Comparison of ENCODE assay signal across 16 cellular contexts in the genomic region with DNA sequence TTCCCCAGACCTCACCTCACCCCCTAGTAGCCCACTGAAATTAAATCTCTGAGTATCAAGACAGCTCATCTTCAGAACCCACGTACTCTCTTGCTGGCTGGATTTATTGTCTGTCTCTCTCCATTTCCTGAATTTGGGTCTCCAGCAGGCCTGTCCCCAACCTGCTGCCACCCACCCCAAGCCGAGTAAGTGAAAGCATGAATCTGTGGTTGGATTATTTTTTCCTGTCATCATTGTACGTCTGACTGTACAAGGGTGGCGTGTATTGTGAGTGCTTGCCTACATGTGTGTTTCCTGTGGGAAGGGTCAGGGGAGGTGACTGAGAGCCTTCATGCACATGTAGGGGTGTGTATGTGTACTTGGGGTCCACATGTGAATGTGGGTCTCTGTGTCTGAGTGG. TPM values are rescaled to one million over a fixed set of nuclear protein-coding genes. Genes with fewer than 3 reads are reported as not detected.
DNase-seq lines count a peak whose midpoint lies in the region; ATAC-seq and TF ChIP-seq lines count a peak whose summit lies in the region.
"Had no signal": no experiment of that assay in that cellular context is flagged by ENCODE, and none has a peak within 500 bp of the region (broad histone marks: within the 10 kb centered on the region; RNA-seq: fewer than 3 reads in every experiment).

No MANE protein-coding gene starts in this region.

- H3K36me3 Mint-ChIP-seq in immature natural killer cell: no peaks in the 10 kb centered on the region

- H3K27ac Mint-ChIP-seq in immature natural killer cell: peak overlapping the region in 3 of 6 donors; percentile 11 to 31 (median 13)

- H3K27me3 Mint-ChIP-seq in immature natural killer cell (ENCODE audit: low read depth in 3 of 3): peaks cover 2 to 11% (median 8%) of the 10 kb centered on the region in 3 donors

- no peaks in the 10 kb centered on the region for H3K27me3 ChIP-seq in transverse colon
- H3K27me3 ChIP-seq: body of pancreas, suprapubic skin had no signal

- no peak overlapping the region for H3K4me3 Mint-ChIP-seq in immature natural killer cell

- ATAC-seq in HG03108 (IDR thresholded peaks at IDR 0.05; ENCODE audit: unreplicated experiment): no peak
- ATAC-seq: body of pancreas, Right ventricle myocardium inferior had no signal

- in situ Hi-C loops in transverse colon (cut with MboI; ENCODE audit: low pct_ligation_motif_present in 1 of 4, low pct_unique_long_range_greater_than_20kb in 1 of 4, low sequenced_read_pairs in 3 of 4): loop anchor here in 2 of 4 donors (25.0 kb wide), 1 partner anchor 99 kb away; no protein-coding TSS in a partner anchor

- H3K9me3 ChIP-seq in transverse colon: no peaks in the 10 kb centered on the region
- H3K9me3 ChIP-seq: body of pancreas, MG63, suprapubic skin had no signal

- no peaks in the 10 kb centered on the region for H3K9me3 Mint-ChIP-seq in immature natural killer cell

- no peak for TF ChIP-seq POLR2A in transverse colon (IDR thresholded peaks at IDR 0.05)

- DNase-seq in activated gamma-delta T cell treated with Interleukin-2 at 50 U/mL for 16 hours: peak; percentile 19
- DNase-seq in activated gamma-delta T cell (lab: John Stamatoyannopoulos, UW): no peak
- peak; percentile 58 for DNase-seq in activated T-cell treated with anti-CD3 and anti-CD28 coated beads for 48 hours (ENCODE audit: low read depth)
- DNase-seq in immature natural killer cell: peak in 2 of 3 donors; percentile 30 to 32
- no peak for DNase-seq in transverse colon
- no peak for DNase-seq in HCEC 1CT
- DNase-seq in glomerular visceral epithelial cell (ENCODE audit: extremely low spot score): no peak
- DNase-seq: body of pancreas, MG63, NCI-H345 had no signal

- intact Hi-C loops in transverse colon (cut with DNase I; ENCODE audit: low total_unique reads): no loop called here

- no peak for TF ChIP-seq EP300 in transverse colon (IDR thresholded peaks at IDR 0.05; ENCODE audit: low read depth)

- peaks cover 12 to 36% (median 23%) of the 10 kb centered on the region in 4 donors for H3K4me1 ChIP-seq in transverse colon

- no peak for TF ChIP-seq CTCF in transverse colon (IDR thresholded peaks at IDR 0.05)

- no peaks in the 10 kb centered on the region for H3K36me3 ChIP-seq in transverse colon
- H3K36me3 ChIP-seq: MG63, suprapubic skin had no signal

- 43 to 60% methylated on average over 2 to 4 of the region's 4 CpGs for WGBS in transverse colon (ENCODE audit: low coverage in 1 of 2), 2 donors

- peaks cover 14 to 16% of the 10 kb centered on the region in 2 donors for H3K4me1 Mint-ChIP-seq in immature natural killer cell

- H3K27ac ChIP-seq in transverse colon: peak overlapping the region; percentile 13 to 35 (median 28)
- H3K27ac ChIP-seq: body of pancreas, suprapubic skin, VCaP had no signal

- no peak overlapping the region for H3K4me3 ChIP-seq in transverse colon
- H3K4me3 ChIP-seq: body of pancreas, lung, MG63, suprapubic skin had no signal

RNA-seq across cellular contexts. Expression of gene TNP2, which starts 5.4 kb away (rescaled TPM):
- polyA plus RNA-seq in immature natural killer cell: not detected
- not detected for total RNA-seq in transverse colon
- total RNA-seq: body of pancreas, lung, osteoblast, Right ventricle myocardium inferior, suprapubic skin had no signal
- polyA plus RNA-seq: lung had no signal

RNA-seq across cellular contexts. Expression of gene SOCS1, which starts 7.7 kb away (rescaled TPM):
- 10 to 100 TPM; 14.0 to 24.4 (median 14.5) TPM for polyA plus RNA-seq in immature natural killer cell
- total RNA-seq in transverse colon: 10 to 100 TPM in 2 of 4 donors, 1 to 10 TPM in 2; 2.2 to 17.6 (median 10.8) TPM

RNA-seq across cellular contexts. Expression of gene PRM3, which starts 9.7 kb away (rescaled TPM):
- polyA plus RNA-seq in immature natural killer cell: not detected
- not detected for total RNA-seq in transverse colon
- total RNA-seq: body of pancreas, lung, osteoblast, Right ventricle myocardium inferior, suprapubic skin had no signal
- polyA plus RNA-seq: lung had no signal

RNA-seq across cellular contexts. Expression of gene PRM2, which starts 12.5 kb away (rescaled TPM):
- polyA plus RNA-seq in immature natural killer cell: not detected
- not detected for total RNA-seq in transverse colon
- total RNA-seq: body of pancreas, lung, osteoblast, Right ventricle myocardium inferior, suprapubic skin had no signal
- polyA plus RNA-seq: lung had no signal

RNA-seq across cellular contexts. Expression of gene PRM1, which starts 17.4 kb away (rescaled TPM):
- not detected for polyA plus RNA-seq in immature natural killer cell
- total RNA-seq in transverse colon: not detected
- total RNA-seq: body of pancreas, lung, osteoblast, Right ventricle myocardium inferior, suprapubic skin had no signal
- polyA plus RNA-seq: lung had no signal

Comparison
In these comparisons a context has a peak if more than half of its experiments do, and no peak if none do; other contexts are left out.
1. DNase-seq: peak in activated gamma-delta T cell treated with Interleukin-2 at 50 U/mL for 16 hours (single experiment), activated T-cell treated with anti-CD3 and anti-CD28 coated beads for 48 hours (single experiment) and immature natural killer cell (2 of 3); none in activated gamma-delta T cell (single experiment), transverse colon (single experiment), HCEC 1CT (single experiment) and glomerular visceral epithelial cell (single experiment).